20 cellular contexts compared by ENCODE assay signal in the genomic region with DNA sequence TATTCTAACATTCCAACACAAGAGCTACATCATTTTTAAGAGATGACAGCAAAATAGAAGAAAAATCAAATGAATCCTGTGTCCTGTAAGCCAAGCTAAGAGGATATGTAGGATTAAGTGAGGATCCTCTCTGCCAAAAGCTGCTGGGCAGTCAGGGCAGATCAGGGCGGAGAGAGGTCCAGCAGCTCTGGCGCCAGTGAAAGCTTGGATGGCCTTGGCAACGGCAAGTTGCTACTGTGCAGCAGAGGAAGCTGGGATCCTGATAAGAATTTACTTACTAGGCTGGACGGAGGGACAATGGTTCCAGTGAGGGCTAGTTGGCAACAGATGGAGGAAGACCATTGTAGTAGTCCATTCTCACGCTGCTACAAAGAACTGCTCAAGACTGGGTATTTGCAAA. TPM values are rescaled to one million over a fixed set of nuclear protein-coding genes. Genes with fewer than 3 reads are reported as not detected.
DNase-seq lines count a peak whose midpoint lies in the region; TF ChIP-seq lines count a peak whose summit lies in the region.
"Had no signal": no experiment of that assay in that cellular context is flagged by ENCODE, and none has a peak within 500 bp of the region (broad histone marks: within the 10 kb centered on the region; RNA-seq: fewer than 3 reads in every experiment).

No MANE protein-coding gene starts in this region.

- no peak overlapping the region for H3K4me3 Mint-ChIP-seq in H9
- H3K4me3 Mint-ChIP-seq: CD14-positive monocyte; CD4-positive, alpha-beta T cell; CD8-positive, alpha-beta memory T cell; HFFc6 had no signal

- H2BK15ac ChIP-seq in H9 (ENCODE audit: low read depth, low read length) (no peak overlapping the region), neuronal stem cell (ENCODE audit: low read length) (no peak overlapping the region)

- H3K27ac ChIP-seq in H9 (ENCODE audit: insufficient read length, low read depth, low read length) (no peak overlapping the region), WERI-Rb-1 (peak overlapping the region; percentile 27; the same call in 1 of the 2 replicates), neuronal stem cell (replicated peaks; ENCODE audit: low read length) (no peak overlapping the region)
- H3K27ac ChIP-seq: BLaER1 treated with 17β-estradiol and CSF1 and Interleukin-3, amounts not matched to agents 10 nM and 100 nM; GM23248 had no signal

- peaks cover 4 to 11% of the 10 kb centered on the region in 2 experiments for H3K9me3 Mint-ChIP-seq in H9
- H3K9me3 Mint-ChIP-seq: HFFc6 had no signal

- H3K36me3 ChIP-seq in WERI-Rb-1 (no peaks in the 10 kb centered on the region), neuronal stem cell (replicated peaks in 1 of 2; ENCODE audit: control insufficient read depth in 2 of 2, insufficient read depth in 2 of 2, low read length in 2 of 2) (no peaks in the 10 kb centered on the region)
- H3K36me3 ChIP-seq: BE2C; BLaER1 treated with 17β-estradiol and CSF1 and Interleukin-3, amounts not matched to agents 10 nM and 100 nM; HAP-1 had no signal

- H3K27me3 ChIP-seq in H9 (ENCODE audit: insufficient read depth, low read length) = no peaks in the 10 kb centered on the region
- no peaks in the 10 kb centered on the region for H3K27me3 ChIP-seq in WERI-Rb-1 (ENCODE audit: insufficient read depth, low read depth, severe bottlenecking)
- H3K27me3 ChIP-seq in neuronal stem cell (ENCODE audit: control insufficient read depth in 3 of 3, insufficient read depth in 3 of 3, low read depth in 1 of 3, low read length in 3 of 3) = no peaks in the 10 kb centered on the region
- H3K27me3 ChIP-seq: BE2C; BLaER1 treated with 17β-estradiol and CSF1 and Interleukin-3, amounts not matched to agents 10 nM and 100 nM had no signal

- H3K4me2 ChIP-seq in H9 (ENCODE audit: insufficient read depth, insufficient read length, low read length) (no peak overlapping the region), neuronal stem cell (ENCODE audit: insufficient read depth, low read length, poor library complexity, severe bottlenecking) (no peak overlapping the region)
- H3K4me2 ChIP-seq: BLaER1 treated with 17β-estradiol and CSF1 and Interleukin-3, amounts not matched to agents 10 nM and 100 nM had no signal

- H3K23ac ChIP-seq in H9 (ENCODE audit: insufficient read length, low read depth, low read length) (no peak overlapping the region), neuronal stem cell (ENCODE audit: low read depth, low read length, poor library complexity) (no peak overlapping the region)

- H3K36me3 Mint-ChIP-seq in H9 (ENCODE audit: insufficient read depth in 1 of 3, low read depth in 3 of 3) = peaks cover 4 to 19% (median 14%) of the 10 kb centered on the region in 3 experiments; a peak in 6 of 7 replicates
- H3K36me3 Mint-ChIP-seq: CD14-positive monocyte; CD8-positive, alpha-beta memory T cell had no signal

- no peak overlapping the region for H4K91ac ChIP-seq in H9 (ENCODE audit: insufficient read length, low read depth, low read length)
- no peak overlapping the region for H4K91ac ChIP-seq in neuronal stem cell (ENCODE audit: low read depth, low read length, poor library complexity)

- no peaks in the 10 kb centered on the region for H3K9me3 ChIP-seq in H9 (ENCODE audit: control insufficient read depth, low read depth, low read length)
- no peaks in the 10 kb centered on the region for H3K9me3 ChIP-seq in WERI-Rb-1 (ENCODE audit: severe bottlenecking)
- H3K9me3 ChIP-seq in neuronal stem cell (replicated peaks in 1 of 2; ENCODE audit: control insufficient read depth in 2 of 2, insufficient read depth in 1 of 2, low read depth in 1 of 2, low read length in 2 of 2) = peaks cover 0 to 2% of the 10 kb centered on the region in 2 donors
- H3K9me3 ChIP-seq: BE2C, HAP-1 had no signal

- no peak overlapping the region for H4K5ac ChIP-seq in H9 (ENCODE audit: insufficient read length, low read depth, low read length)

- no peak overlapping the region for H3K56ac ChIP-seq in H9 (ENCODE audit: insufficient read length, low read depth, low read length)

- H3K79me1 ChIP-seq in H9 (ENCODE audit: insufficient read depth, low read depth, low read length, poor library complexity, severe bottlenecking) = no peaks in the 10 kb centered on the region
- no peaks in the 10 kb centered on the region for H3K79me1 ChIP-seq in neuronal stem cell (ENCODE audit: low read depth, low read length)

- H2BK12ac ChIP-seq in H9 (ENCODE audit: insufficient read length, low read depth, low read length) = no peak overlapping the region
- H2BK12ac ChIP-seq in neuronal stem cell (ENCODE audit: low read length) = no peak overlapping the region

- no peaks in the 10 kb centered on the region for H3K23me2 ChIP-seq in H9 (ENCODE audit: insufficient read length, low read depth, low read length, poor library complexity, severe bottlenecking)

- no peak overlapping the region for H3K4me3 ChIP-seq in WERI-Rb-1 (ENCODE audit: low read depth, low read length)
- no peak overlapping the region for H3K4me3 ChIP-seq in neuronal stem cell (ENCODE audit: low read length in 2 of 2)
- H3K4me3 ChIP-seq: BLaER1 treated with 17β-estradiol and CSF1 and Interleukin-3, amounts not matched to agents 10 nM and 100 nM; GM12878; GM23248; HAP-1 had no signal

- peaks cover 9 to 19% of the 10 kb centered on the region in 2 experiments for H3K4me1 Mint-ChIP-seq in H9
- H3K4me1 Mint-ChIP-seq: CD14-positive monocyte; CD8-positive, alpha-beta memory T cell had no signal

- H2AFZ ChIP-seq in H9 (ENCODE audit: low read length) (no peak overlapping the region), neuronal stem cell (ENCODE audit: low read length) (peak overlapping the region; percentile 12)
- H2AFZ ChIP-seq: GM23248 had no signal

- H3T11ph ChIP-seq in H9 (ENCODE audit: low read length) = no peak overlapping the region

- peak overlapping the region in 2 of 3 experiments; percentile 21 to 53; a peak in 2 of 7 replicates for H3K27ac Mint-ChIP-seq in H9
- H3K27ac Mint-ChIP-seq: CD14-positive monocyte; CD4-positive, alpha-beta T cell; HFFc6 had no signal

- WGBS in H9 (ENCODE audit: extremely low coverage, insufficient read length, low lambda C conversion rate) = no CpG with 5 or more reads among the region's 5 CpGs
- no CpG with 5 or more reads among the region's 5 CpGs for WGBS in neuronal stem cell (ENCODE audit: extremely low coverage in 2 of 2, insufficient read length in 2 of 2, insufficient replicate concordance in 1 of 2), 2 donors

- H3K4ac ChIP-seq in H9 (ENCODE audit: low read depth, low read length) (no peak overlapping the region), neuronal stem cell (ENCODE audit: low read length) (no peak overlapping the region)

- H3K9ac ChIP-seq in H9 (ENCODE audit: extremely low read depth, insufficient read length, low read length) = no peak overlapping the region
- H3K9ac ChIP-seq in neuronal stem cell (ENCODE audit: low read depth, low read length, poor library complexity) = no peak overlapping the region
- H3K9ac ChIP-seq: BLaER1 treated with 17β-estradiol and CSF1 and Interleukin-3, amounts not matched to agents 10 nM and 100 nM; GM23248 had no signal

- no peak overlapping the region for H4K8ac ChIP-seq in H9 (replicated peaks; ENCODE audit: insufficient read length, low read depth, low read length)
- no peak overlapping the region for H4K8ac ChIP-seq in neuronal stem cell (ENCODE audit: low read depth, low read length)

- H3K27me3 Mint-ChIP-seq in H9 (ENCODE audit: low read depth) = no peaks in the 10 kb centered on the region
- H3K27me3 Mint-ChIP-seq: CD8-positive, alpha-beta memory T cell had no signal

- no peak overlapping the region for H2BK20ac ChIP-seq in H9 (ENCODE audit: low read depth, low read length, poor library complexity, severe bottlenecking)

- H2BK120ac ChIP-seq in H9 (ENCODE audit: low read depth, low read length, poor library complexity, severe bottlenecking) (no peak overlapping the region), neuronal stem cell (ENCODE audit: low read depth, low read length) (no peak overlapping the region)

- TF ChIP-seq CTCF in H9 (conservative IDR thresholded peaks at IDR 0.05) (no peak), WERI-Rb-1 (IDR thresholded peaks at IDR 0.05; ENCODE audit: low read depth, low read length) (no peak)

- no peaks in the 10 kb centered on the region for H4K20me1 ChIP-seq in H9 (ENCODE audit: control insufficient read depth, insufficient read depth, insufficient read length)
- H4K20me1 ChIP-seq: BLaER1 treated with 17β-estradiol and CSF1 and Interleukin-3, amounts not matched to agents 10 nM and 100 nM had no signal

- peaks cover 6% of the 10 kb centered on the region; the same call in 1 of the 2 replicates for H3K4me1 ChIP-seq in H9 (ENCODE audit: insufficient read depth, low read length)
- H3K4me1 ChIP-seq in neuronal stem cell (ENCODE audit: control insufficient read depth in 2 of 2, insufficient read depth in 1 of 2, low read depth in 1 of 2, low read length in 2 of 2) = no peaks in the 10 kb centered on the region
- H3K4me1 ChIP-seq: BE2C had no signal

- no peak overlapping the region for H3K18ac ChIP-seq in H9 (ENCODE audit: insufficient read length, low read depth, low read length)
- H3K18ac ChIP-seq in neuronal stem cell (ENCODE audit: low read length) = no peak overlapping the region

- H2BK5ac ChIP-seq in H9 (ENCODE audit: insufficient read length, low read length) (no peak overlapping the region), neuronal stem cell (ENCODE audit: low read length) (no peak overlapping the region)

- H3K14ac ChIP-seq in H9 (ENCODE audit: insufficient read depth, low read length) (no peak overlapping the region), neuronal stem cell (ENCODE audit: low read length) (no peak overlapping the region)

- DNase-seq in H9 (no peak), WERI-Rb-1 (peak; percentile 89), neuronal stem cell (ENCODE audit: low spot score) (no peak), HT-29 (ENCODE audit: low spot score) (no peak), HUDEP-2 (lab: John Stamatoyannopoulos, UW; ENCODE audit: unreplicated experiment in 76 of 76) (no peak), NCI-H1694 (lab: John Stamatoyannopoulos, UW) (no peak), NCI-H510A treated with DMSO at 0.1 percent for 48 hours (lab: John Stamatoyannopoulos, UW) (no peak)
- DNase-seq: BE2C; CD4-positive, alpha-beta T cell; CD8-positive, alpha-beta memory T cell; DMS 273 treated with DMSO at 0.1 percent for 48 hours; DMS79; EL; GDM1; GM23248; HFFc6 had no signal

- no peaks in the 10 kb centered on the region for H3K79me2 ChIP-seq in H9 (ENCODE audit: insufficient read depth, low read length)

- H2AK5ac ChIP-seq in H9 (ENCODE audit: insufficient read length, low read length) (no peak overlapping the region), neuronal stem cell (ENCODE audit: low read depth, low read length) (no peak overlapping the region)

RNA-seq across cellular contexts. Expression of gene B3GALT1, which starts 13.0 kb away (rescaled TPM):
- 10.1 and 10.3 TPM in 2 replicates for total RNA-seq in H9 (2021)
- 10.6 TPM for polyA plus RNA-seq in neuronal stem cell (2013, experiment 1 of 2)
- polyA plus RNA-seq in neuronal stem cell (2013, experiment 2 of 2) = 10.9 TPM
- not detected in 2 replicates for total RNA-seq in HT-29 (2014; rRNA removed; shearing (Covaris generic))
- total RNA-seq: GM23248, HFFc6 had no signal
- polyA plus RNA-seq: CD14-positive monocyte; CD8-positive, alpha-beta memory T cell; GM12878; GM23248 had no signal

Comparison
In these comparisons a context has a peak if more than half of its experiments do, and no peak if none do; other contexts are left out.
1. RNA of gene B3GALT1, which starts 13.0 kb away (total RNA-seq): 10.1 to 10.3 TPM in H9; not detected in HT-29; every median in the first group is over 10 times any median in the second.